6 cellular contexts compared by ENCODE assay signal in genomic region chr19:47387623-47388022, GRCh38. TPM values are rescaled to one million over a fixed set of nuclear protein-coding genes. Genes with fewer than 3 reads are reported as not detected.
"Had no signal": no experiment of that assay in that cellular context is flagged by ENCODE, and none has a peak within 500 bp of the region (broad histone marks: within the 10 kb centered on the region; RNA-seq: fewer than 3 reads in every experiment).

No MANE protein-coding gene starts in this region.

RNA-seq across cellular contexts. Expression of gene MEIS3, which starts 31.7 kb away (rescaled TPM):
- total RNA-seq: dermis blood vessel endothelial cell had no signal
- polyA plus RNA-seq: endothelial cell of umbilical vein had no signal

RNA-seq across cellular contexts. Expression of gene C5AR2, which starts 55.6 kb away (rescaled TPM):
- total RNA-seq: endodermal cell, endothelial cell of umbilical vein, epithelial cell of proximal tubule, fibroblast of villous mesenchyme, foreskin keratinocyte had no signal
- polyA plus RNA-seq: endothelial cell of umbilical vein, foreskin keratinocyte had no signal
